Comparison of ENCODE assay signal across 11 cellular contexts in genomic region chr15:50378776-50379175, GRCh38.
"Had no signal": no experiment of that assay in that cellular context is flagged by ENCODE, and none has a peak within 500 bp of the region (broad histone marks: within the 10 kb centered on the region; RNA-seq: fewer than 3 reads in every experiment).

No MANE protein-coding gene starts in this region.

- H3K9me3 Mint-ChIP-seq: activated CD4-positive, alpha-beta T cell treated with anti-CD3 and anti-CD28 coated beads, Interleukin-2, amount 10 ng/mL, durations not matched to agents 7 days and 5 days; activated naive CD4-positive, alpha-beta T cell treated with anti-CD3 and anti-CD28 coated beads, Interleukin-2, amount 50 U/mL, for 24 hours had no signal

- H3K79me2 ChIP-seq: hepatocyte, parathyroid adenoma had no signal

- H3K27me3 ChIP-seq: breast epithelium, dorsolateral prefrontal cortex, hepatocyte, transverse colon had no signal

- H3K27ac ChIP-seq: breast epithelium, hepatocyte, parathyroid adenoma, transverse colon had no signal

- H2AFZ ChIP-seq: hepatocyte, parathyroid adenoma had no signal

- H3K27ac Mint-ChIP-seq: activated CD4-positive, alpha-beta T cell treated with anti-CD3 and anti-CD28 coated beads, Interleukin-2, amount 10 ng/mL, durations not matched to agents 7 days and 5 days; activated naive CD4-positive, alpha-beta T cell treated with anti-CD3 and anti-CD28 coated beads, Interleukin-2, amount 50 U/mL, for 24 hours had no signal

- H3K4me2 ChIP-seq: hepatocyte had no signal

- H3K4me3 Mint-ChIP-seq: activated CD4-positive, alpha-beta T cell treated with anti-CD3 and anti-CD28 coated beads, Interleukin-2, amount 10 ng/mL, durations not matched to agents 7 days and 5 days; activated naive CD4-positive, alpha-beta T cell treated with anti-CD3 and anti-CD28 coated beads, Interleukin-2, amount 50 U/mL, for 24 hours had no signal

- DNase-seq: activated CD4-positive, alpha-beta T cell treated with anti-CD3 and anti-CD28 coated beads, Interleukin-2, amount 10 ng/mL, durations not matched to agents 7 days and 5 days; dorsolateral prefrontal cortex; kidney; SHP77; stimulated activated CD4-positive, alpha-beta T cell treated with anti-CD3 and anti-CD28 coated beads, Interleukin-4, amount 100 ng/mL, for 24 hours; T-helper 9 cell; transverse colon had no signal

- H3K9me3 ChIP-seq: breast epithelium, transverse colon had no signal

- H3K4me3 ChIP-seq: breast epithelium, dorsolateral prefrontal cortex, hepatocyte, transverse colon had no signal

- H3K4me1 ChIP-seq: breast epithelium, parathyroid adenoma, transverse colon had no signal

- H3K36me3 ChIP-seq: breast epithelium, transverse colon had no signal

- H3K27me3 Mint-ChIP-seq: activated naive CD4-positive, alpha-beta T cell treated with anti-CD3 and anti-CD28 coated beads, Interleukin-2, amount 50 U/mL, for 24 hours had no signal
